In the genomic region with DNA sequence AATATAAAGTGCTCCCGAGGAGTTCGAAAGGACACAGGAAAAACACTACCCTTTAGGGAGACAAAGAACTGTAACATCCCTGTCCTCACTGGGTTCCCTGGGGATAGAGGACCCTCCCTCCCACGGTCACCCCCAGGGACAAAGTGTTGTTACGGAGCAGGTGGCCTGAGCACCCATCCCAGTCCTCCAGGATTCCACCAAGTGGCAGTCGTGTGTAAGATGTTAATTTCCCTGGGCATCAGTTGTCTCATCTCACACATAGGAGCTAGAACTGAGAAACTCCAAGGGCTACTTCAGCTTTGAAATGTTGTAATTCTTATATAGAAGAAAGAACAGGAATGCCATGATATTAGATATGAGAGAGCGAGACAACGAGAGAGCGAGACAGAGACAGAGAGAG, we compare ENCODE assay signal across 30 cellular contexts.
"Had no signal": no experiment of that assay in that cellular context is flagged by ENCODE, and none has a peak within 500 bp of the region (broad histone marks: within the 10 kb centered on the region; RNA-seq: fewer than 3 reads in every experiment).

No MANE protein-coding gene starts in this region.

- H3K27me3 ChIP-seq: breast epithelium, gastroesophageal sphincter, hepatocyte, pancreas, sigmoid colon, uterus had no signal

- H3K27ac ChIP-seq: breast epithelium, gastroesophageal sphincter, hepatocyte, pancreas, prostate gland, sigmoid colon, thoracic aorta, uterus had no signal

- H3K4me1 Mint-ChIP-seq: activated CD4-positive, alpha-beta memory T cell treated with anti-CD3 and anti-CD28 coated beads, Interleukin-2, amount 10 ng/mL, durations not matched to agents 7 days and 5 days; activated CD4-positive, alpha-beta T cell treated with anti-CD3 and anti-CD28 coated beads, Interleukin-2, amount 10 ng/mL, durations not matched to agents 7 days and 5 days; activated T-helper 17 cell treated with anti-CD3 and anti-CD28 coated beads, Interleukin-2, amount 50 U/mL, for 72 hours; naive B cell; stimulated activated effector memory CD8-positive, alpha-beta T cell treated with anti-CD3 and anti-CD28 coated beads, Interleukin-12 subunit alpha, Interleukin-12 subunit beta, amount 100 ng/mL, for 72 hours had no signal

- H3K4me3 ChIP-seq: breast epithelium, gastroesophageal sphincter, hepatocyte, pancreas, prostate gland, sigmoid colon, thoracic aorta, uterus had no signal

- H3K4me1 ChIP-seq: breast epithelium, gastroesophageal sphincter, pancreas, prostate gland, sigmoid colon, uterus had no signal

- H3K4me3 Mint-ChIP-seq: activated CD4-positive, alpha-beta memory T cell treated with anti-CD3 and anti-CD28 coated beads, Interleukin-2, amount 10 ng/mL, durations not matched to agents 7 days and 5 days; activated CD4-positive, alpha-beta T cell treated with anti-CD3 and anti-CD28 coated beads, Interleukin-2, amount 10 ng/mL, durations not matched to agents 7 days and 5 days; activated T-cell treated with anti-CD3 and anti-CD28 coated beads, Interleukin-2, amount 50 U/mL, for 4 hours; activated T-helper 17 cell treated with anti-CD3 and anti-CD28 coated beads, Interleukin-2, amount 50 U/mL, for 72 hours; mesothelial cell of epicardium; naive B cell; stimulated activated effector memory CD8-positive, alpha-beta T cell treated with anti-CD3 and anti-CD28 coated beads, Interleukin-12 subunit alpha, Interleukin-12 subunit beta, amount 100 ng/mL, for 72 hours; stimulated activated naive CD8-positive, alpha-beta T cell treated with anti-CD3 and anti-CD28 coated beads, Interleukin-15, Interleukin-2, amounts not matched to agents 100 ng/mL and 50 ng/mL, for 24 hours had no signal

- ATAC-seq: activated naive CD4-positive, alpha-beta T cell treated with anti-CD3 and anti-CD28 coated beads, Interleukin-2, amount 50 U/mL, for 72 hours; activated T-cell treated with anti-CD3 and anti-CD28 coated beads, Interleukin-2, amount 50 U/mL, for 4 hours; activated T-helper 17 cell treated with anti-CD3 and anti-CD28 coated beads, Interleukin-2, amount 50 U/mL, for 72 hours; gastroesophageal sphincter; left cardiac atrium; pancreas; stimulated activated effector memory CD8-positive, alpha-beta T cell treated with anti-CD3 and anti-CD28 coated beads, Interleukin-12 subunit alpha, Interleukin-12 subunit beta, amount 100 ng/mL, for 72 hours had no signal

- DNase-seq: activated CD4-positive, alpha-beta memory T cell treated with anti-CD3 and anti-CD28 coated beads, Interleukin-2, amount 10 ng/mL, durations not matched to agents 7 days and 5 days; activated CD4-positive, alpha-beta T cell treated with anti-CD3 and anti-CD28 coated beads for 1 hour; activated CD4-positive, alpha-beta T cell treated with anti-CD3 and anti-CD28 coated beads, Interleukin-2, amount 10 ng/mL, durations not matched to agents 7 days and 5 days; activated T-cell treated with anti-CD3 and anti-CD28 coated beads, Interleukin-2, amount 50 U/mL, for 4 hours; central memory CD4-positive, alpha-beta T cell; dermis blood vessel endothelial cell; effector CD4-positive, alpha-beta T cell; erythroblast; left cardiac atrium; mammary epithelial cell; naive B cell; nucleus accumbens; pancreas; sigmoid colon; small intestine; stimulated activated CD4-positive, alpha-beta T cell treated with anti-CD3 and anti-CD28 coated beads, Interleukin-4, amount 100 ng/mL, for 24 hours; uterus had no signal

- H3K9me3 Mint-ChIP-seq: activated CD4-positive, alpha-beta memory T cell treated with anti-CD3 and anti-CD28 coated beads, Interleukin-2, amount 10 ng/mL, durations not matched to agents 7 days and 5 days; activated CD4-positive, alpha-beta T cell treated with anti-CD3 and anti-CD28 coated beads, Interleukin-2, amount 10 ng/mL, durations not matched to agents 7 days and 5 days; activated naive CD4-positive, alpha-beta T cell treated with anti-CD3 and anti-CD28 coated beads, Interleukin-2, amount 50 U/mL, for 72 hours; activated T-cell treated with anti-CD3 and anti-CD28 coated beads, Interleukin-2, amount 50 U/mL, for 4 hours; activated T-helper 17 cell treated with anti-CD3 and anti-CD28 coated beads, Interleukin-2, amount 50 U/mL, for 72 hours; mesothelial cell of epicardium; naive B cell; stimulated activated effector memory CD8-positive, alpha-beta T cell treated with anti-CD3 and anti-CD28 coated beads, Interleukin-12 subunit alpha, Interleukin-12 subunit beta, amount 100 ng/mL, for 72 hours; stimulated activated naive CD8-positive, alpha-beta T cell treated with anti-CD3 and anti-CD28 coated beads, Interleukin-15, Interleukin-2, amounts not matched to agents 100 ng/mL and 50 ng/mL, for 24 hours had no signal

- H3K36me3 Mint-ChIP-seq: activated naive CD4-positive, alpha-beta T cell treated with anti-CD3 and anti-CD28 coated beads, Interleukin-2, amount 50 U/mL, for 72 hours; mesothelial cell of epicardium; naive B cell; stimulated activated effector memory CD8-positive, alpha-beta T cell treated with anti-CD3 and anti-CD28 coated beads, Interleukin-12 subunit alpha, Interleukin-12 subunit beta, amount 100 ng/mL, for 72 hours had no signal

- H3K27ac Mint-ChIP-seq: activated CD4-positive, alpha-beta memory T cell treated with anti-CD3 and anti-CD28 coated beads, Interleukin-2, amount 10 ng/mL, durations not matched to agents 7 days and 5 days; activated CD4-positive, alpha-beta T cell treated with anti-CD3 and anti-CD28 coated beads, Interleukin-2, amount 10 ng/mL, durations not matched to agents 7 days and 5 days; activated naive CD4-positive, alpha-beta T cell treated with anti-CD3 and anti-CD28 coated beads, Interleukin-2, amount 50 U/mL, for 72 hours; activated T-helper 17 cell treated with anti-CD3 and anti-CD28 coated beads, Interleukin-2, amount 50 U/mL, for 72 hours; mesothelial cell of epicardium; naive B cell; stimulated activated effector memory CD8-positive, alpha-beta T cell treated with anti-CD3 and anti-CD28 coated beads, Interleukin-12 subunit alpha, Interleukin-12 subunit beta, amount 100 ng/mL, for 72 hours; stimulated activated naive CD8-positive, alpha-beta T cell treated with anti-CD3 and anti-CD28 coated beads, Interleukin-15, Interleukin-2, amounts not matched to agents 100 ng/mL and 50 ng/mL, for 24 hours had no signal

- H3K9me3 ChIP-seq: breast epithelium, gastroesophageal sphincter, pancreas, prostate gland, sigmoid colon, thoracic aorta, uterus had no signal

- H3K27me3 Mint-ChIP-seq: activated CD4-positive, alpha-beta memory T cell treated with anti-CD3 and anti-CD28 coated beads, Interleukin-2, amount 10 ng/mL, durations not matched to agents 7 days and 5 days had no signal

- FAIRE-seq: colon, keratinocyte, pancreas, small intestine, TTC549 had no signal

- H3K36me3 ChIP-seq: breast epithelium, gastroesophageal sphincter, pancreas, prostate gland, sigmoid colon, thoracic aorta, uterus had no signal
